In the genomic region with DNA sequence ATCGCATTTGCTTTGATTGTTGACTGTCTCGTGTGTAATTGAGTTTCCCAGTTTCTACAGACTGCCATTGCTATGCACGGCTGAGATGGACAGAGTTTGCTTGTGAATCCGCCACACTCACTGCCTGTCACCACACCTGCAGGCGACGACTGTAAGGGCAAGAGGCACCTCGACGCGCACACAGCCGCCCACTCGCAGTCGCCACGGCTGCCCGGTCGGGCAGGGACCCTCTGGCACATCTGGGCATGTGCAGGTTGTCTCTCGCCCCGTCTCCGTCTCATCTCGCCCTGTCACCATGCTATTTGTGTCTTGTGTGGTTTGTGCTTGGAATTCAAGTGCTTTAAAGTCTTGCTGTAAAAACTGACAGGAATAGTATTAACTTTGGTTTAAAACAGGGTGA, we compare ENCODE assay signal across 31 cellular contexts.
"Had no signal": no experiment of that assay in that cellular context is flagged by ENCODE, and none has a peak within 500 bp of the region (broad histone marks: within the 10 kb centered on the region; RNA-seq: fewer than 3 reads in every experiment).

No MANE protein-coding gene starts in this region.

- H3K4me1 ChIP-seq: adrenal gland, body of pancreas, colonic mucosa, foreskin keratinocyte had no signal

- H3K4me3 Mint-ChIP-seq: activated CD4-positive, alpha-beta memory T cell treated with anti-CD3 and anti-CD28 coated beads for 36 hours; activated CD4-positive, alpha-beta T cell treated with anti-CD3 and anti-CD28 coated beads for 36 hours; activated CD4-positive, alpha-beta T cell treated with anti-CD3 and anti-CD28 coated beads, Interleukin-2, amount 10 ng/mL, durations not matched to agents 24 days and 14 days; activated CD8-positive, alpha-beta memory T cell treated with anti-CD3 and anti-CD28 coated beads, Interleukin-2, amount 10 ng/mL, durations not matched to agents 7 days and 5 days; activated CD8-positive, alpha-beta T cell treated with anti-CD3 and anti-CD28 coated beads, Interleukin-2, amount 10 ng/mL, durations not matched to agents 7 days and 5 days; activated naive CD4-positive, alpha-beta T cell treated with anti-CD3 and anti-CD28 coated beads for 36 hours; activated naive CD4-positive, alpha-beta T cell treated with anti-CD3 and anti-CD28 coated beads, Interleukin-2, amount 50 U/mL, for 24 hours; activated naive CD8-positive, alpha-beta T cell treated with anti-CD3 and anti-CD28 coated beads for 36 hours; activated naive CD8-positive, alpha-beta T cell treated with anti-CD3 and anti-CD28 coated beads, Interleukin-2, amount 50 U/mL, for 24 hours; activated T-helper 1 cell treated with anti-CD3 and anti-CD28 coated beads, Interleukin-12 subunit alpha, Interleukin-12 subunit beta, Interleukin-2, Interleukin-4 antibody, amounts not matched to agents 30 ng/mL and 10 ng/mL and 1 ng/mL, durations not matched to agents 14 hours and 24 hours and 36 hours; endodermal cell had no signal

- H3K27ac Mint-ChIP-seq: activated CD4-positive, alpha-beta memory T cell treated with anti-CD3 and anti-CD28 coated beads for 36 hours; activated CD4-positive, alpha-beta T cell treated with anti-CD3 and anti-CD28 coated beads for 36 hours; activated CD4-positive, alpha-beta T cell treated with anti-CD3 and anti-CD28 coated beads, Interleukin-2, amount 10 ng/mL, durations not matched to agents 24 days and 14 days; activated CD8-positive, alpha-beta memory T cell treated with anti-CD3 and anti-CD28 coated beads, Interleukin-2, amount 10 ng/mL, durations not matched to agents 7 days and 5 days; activated CD8-positive, alpha-beta T cell treated with anti-CD3 and anti-CD28 coated beads, Interleukin-2, amount 10 ng/mL, durations not matched to agents 7 days and 5 days; activated naive CD4-positive, alpha-beta T cell treated with anti-CD3 and anti-CD28 coated beads for 36 hours; activated naive CD4-positive, alpha-beta T cell treated with anti-CD3 and anti-CD28 coated beads, Interleukin-2, amount 50 U/mL, for 24 hours; activated naive CD8-positive, alpha-beta T cell treated with anti-CD3 and anti-CD28 coated beads for 36 hours; activated naive CD8-positive, alpha-beta T cell treated with anti-CD3 and anti-CD28 coated beads, Interleukin-2, amount 50 U/mL, for 24 hours; activated T-helper 1 cell treated with anti-CD3 and anti-CD28 coated beads, Interleukin-12 subunit alpha, Interleukin-12 subunit beta, Interleukin-2, Interleukin-4 antibody, amounts not matched to agents 30 ng/mL and 10 ng/mL and 1 ng/mL, durations not matched to agents 14 hours and 24 hours and 36 hours; activated T-helper 2 cell treated with anti-CD3 and anti-CD28 coated beads, Interferon-gamma antibody, Interleukin-2, Interleukin-4, amounts not matched to agents 10 μg/mL and 5 μg/mL and 100 μg/mL, durations not matched to agents 14 hours and 24 hours and 36 hours had no signal

- H3K27ac ChIP-seq: adrenal gland, body of pancreas, colonic mucosa, esophagus muscularis mucosa, foreskin keratinocyte, gastrocnemius medialis had no signal

- H3K27me3 Mint-ChIP-seq: activated CD4-positive, alpha-beta memory T cell treated with anti-CD3 and anti-CD28 coated beads for 36 hours; activated CD4-positive, alpha-beta T cell treated with anti-CD3 and anti-CD28 coated beads for 36 hours; activated CD4-positive, alpha-beta T cell treated with anti-CD3 and anti-CD28 coated beads, Interleukin-2, amount 10 ng/mL, durations not matched to agents 24 days and 14 days; activated CD8-positive, alpha-beta memory T cell treated with anti-CD3 and anti-CD28 coated beads, Interleukin-2, amount 10 ng/mL, durations not matched to agents 7 days and 5 days; activated naive CD4-positive, alpha-beta T cell treated with anti-CD3 and anti-CD28 coated beads, Interleukin-2, amount 50 U/mL, for 24 hours; activated naive CD8-positive, alpha-beta T cell treated with anti-CD3 and anti-CD28 coated beads for 36 hours; activated naive CD8-positive, alpha-beta T cell treated with anti-CD3 and anti-CD28 coated beads, Interleukin-2, amount 50 U/mL, for 24 hours had no signal

- H3K9me3 ChIP-seq: adrenal gland, body of pancreas, colonic mucosa, esophagus muscularis mucosa, gastrocnemius medialis had no signal

- ATAC-seq: activated CD4-positive, alpha-beta T cell treated with anti-CD3 and anti-CD28 coated beads for 36 hours; activated CD8-positive, alpha-beta memory T cell treated with anti-CD3 and anti-CD28 coated beads, Interleukin-2, amount 10 ng/mL, durations not matched to agents 7 days and 5 days; activated CD8-positive, alpha-beta T cell treated with anti-CD3 and anti-CD28 coated beads, Interleukin-2, amount 10 ng/mL, durations not matched to agents 7 days and 5 days; activated naive CD8-positive, alpha-beta T cell treated with anti-CD3 and anti-CD28 coated beads, Interleukin-2, amount 50 U/mL, for 24 hours; body of pancreas; foreskin keratinocyte; gastrocnemius medialis had no signal

- H3K9me3 Mint-ChIP-seq: activated CD4-positive, alpha-beta memory T cell treated with anti-CD3 and anti-CD28 coated beads for 36 hours; activated CD4-positive, alpha-beta T cell treated with anti-CD3 and anti-CD28 coated beads, Interleukin-2, amount 10 ng/mL, durations not matched to agents 24 days and 14 days; activated naive CD4-positive, alpha-beta T cell treated with anti-CD3 and anti-CD28 coated beads for 36 hours; activated naive CD4-positive, alpha-beta T cell treated with anti-CD3 and anti-CD28 coated beads, Interleukin-2, amount 50 U/mL, for 24 hours; activated naive CD8-positive, alpha-beta T cell treated with anti-CD3 and anti-CD28 coated beads for 36 hours; activated naive CD8-positive, alpha-beta T cell treated with anti-CD3 and anti-CD28 coated beads, Interleukin-2, amount 50 U/mL, for 24 hours; activated T-helper 1 cell treated with anti-CD3 and anti-CD28 coated beads, Interleukin-12 subunit alpha, Interleukin-12 subunit beta, Interleukin-2, Interleukin-4 antibody, amounts not matched to agents 30 ng/mL and 10 ng/mL and 1 ng/mL, durations not matched to agents 14 hours and 24 hours and 36 hours; activated T-helper 2 cell treated with anti-CD3 and anti-CD28 coated beads, Interferon-gamma antibody, Interleukin-2, Interleukin-4, amounts not matched to agents 10 μg/mL and 5 μg/mL and 100 μg/mL, durations not matched to agents 14 hours and 24 hours and 36 hours had no signal

- H3K4me1 Mint-ChIP-seq: activated CD4-positive, alpha-beta T cell treated with anti-CD3 and anti-CD28 coated beads, Interleukin-2, amount 10 ng/mL, durations not matched to agents 24 days and 14 days; activated CD8-positive, alpha-beta memory T cell treated with anti-CD3 and anti-CD28 coated beads, Interleukin-2, amount 10 ng/mL, durations not matched to agents 7 days and 5 days; activated naive CD4-positive, alpha-beta T cell treated with anti-CD3 and anti-CD28 coated beads, Interleukin-2, amount 50 U/mL, for 24 hours; activated naive CD8-positive, alpha-beta T cell treated with anti-CD3 and anti-CD28 coated beads for 36 hours; activated naive CD8-positive, alpha-beta T cell treated with anti-CD3 and anti-CD28 coated beads, Interleukin-2, amount 50 U/mL, for 24 hours; endodermal cell had no signal

- H3K4me3 ChIP-seq: adrenal gland, body of pancreas, colonic mucosa, esophagus muscularis mucosa, gastrocnemius medialis had no signal

- H3K27me3 ChIP-seq: adrenal gland, body of pancreas, colonic mucosa, esophagus muscularis mucosa, foreskin keratinocyte, gastrocnemius medialis had no signal

- DNase-seq: activated CD4-positive, alpha-beta memory T cell treated with anti-CD3 and anti-CD28 coated beads for 36 hours; activated CD4-positive, alpha-beta T cell treated with anti-CD3 and anti-CD28 coated beads for 36 hours; activated CD4-positive, alpha-beta T cell treated with anti-CD3 and anti-CD28 coated beads, Interleukin-2, amount 10 ng/mL, durations not matched to agents 24 days and 14 days; activated CD4-positive, CD25-positive, alpha-beta regulatory T cell; activated CD4-positive, CD25-positive, alpha-beta regulatory T cell treated with anti-CD3 and anti-CD28 coated beads, Interleukin-2, amount 50 U/mL, for 72 hours; activated CD8-positive, alpha-beta memory T cell treated with anti-CD3 and anti-CD28 coated beads, Interleukin-2, amount 10 ng/mL, durations not matched to agents 7 days and 5 days; activated CD8-positive, alpha-beta memory T cell treated with anti-CD3 and anti-CD28 coated beads, Interleukin-2, amount 50 U/mL, for 4 hours; activated CD8-positive, alpha-beta T cell treated with anti-CD3 and anti-CD28 coated beads, Interleukin-2, amount 10 ng/mL, durations not matched to agents 7 days and 5 days; activated effector memory CD4-positive, alpha-beta T cell treated with anti-CD3 and anti-CD28 coated beads, Interleukin-2, amount 50 U/mL, for 16 hours; activated naive CD4-positive, alpha-beta T cell treated with anti-CD3 and anti-CD28 coated beads for 36 hours; activated naive CD8-positive, alpha-beta T cell treated with anti-CD3 and anti-CD28 coated beads for 36 hours; activated naive CD8-positive, alpha-beta T cell treated with anti-CD3 and anti-CD28 coated beads, Interleukin-2, amount 50 U/mL, for 24 hours; activated T-cell treated with anti-CD3 and anti-CD28 coated beads, Interleukin-2, amount 50 U/mL, for 1 hour; activated T-cell treated with anti-CD3 and anti-CD28 coated beads, Interleukin-2, amount 50 U/mL, for 48 hours; adrenal gland; amygdala; aorta; body of pancreas; central memory CD4-positive, alpha-beta T cell; cerebellar nuclear complex; colonic mucosa; effector CD8-positive, alpha-beta T cell; endodermal cell; erythroblast; foreskin keratinocyte; gastrocnemius medialis; T-helper 2 cell had no signal
